ENCODE assay signal across 1 cellular context in the genomic region with DNA sequence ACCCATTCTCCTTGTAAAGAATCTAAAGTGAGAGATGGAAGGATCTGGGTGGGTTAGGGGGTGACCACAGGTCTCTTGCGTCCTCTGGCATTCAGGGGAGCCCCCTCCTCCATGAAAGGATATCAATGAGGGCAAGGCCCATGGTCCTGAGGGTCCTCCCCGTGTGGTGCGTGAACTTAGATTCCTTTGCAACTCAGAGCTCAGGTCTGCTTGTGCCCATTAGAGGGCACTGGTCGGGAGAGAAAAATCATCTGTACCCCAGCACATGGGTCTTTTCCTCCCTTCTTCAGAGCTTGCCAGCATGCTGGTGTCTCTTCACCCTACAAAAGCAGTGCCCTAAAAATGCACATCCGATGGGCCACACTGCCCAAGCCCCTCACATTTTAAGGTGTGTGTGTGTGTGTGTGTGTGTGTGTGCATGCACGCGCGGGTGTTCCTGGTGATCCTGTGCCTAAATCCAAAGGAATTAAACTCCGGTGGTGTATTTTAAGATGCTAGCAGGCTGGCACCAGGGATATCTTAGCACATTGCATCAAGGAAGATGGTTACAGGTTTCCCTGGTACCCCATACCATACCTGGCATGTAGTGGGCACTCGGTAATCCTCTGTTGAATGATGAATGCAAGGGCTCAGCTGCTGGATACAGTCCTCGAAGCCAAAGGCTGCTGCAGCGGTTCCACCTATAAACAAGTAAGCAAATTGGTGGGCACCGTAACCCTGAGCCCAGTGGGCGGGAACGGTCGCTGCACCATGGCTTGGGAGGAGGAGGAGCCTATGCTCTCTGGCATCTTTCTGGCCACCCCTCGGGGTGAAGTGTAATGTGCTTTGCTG.
TF ChIP-seq lines count a peak whose summit lies in the region.

No MANE protein-coding gene starts in this region.

TF ChIP-seq in SK-N-SH, 30 proteins besides CTCF, POLR2A, EP300 and RAD21 (continued from another document):
- TF ChIP-seq USF1 (IDR thresholded peaks at IDR 0.05; ENCODE audit: borderline replicate concordance, low read depth) (no peak), REST (IDR thresholded peaks at IDR 0.05; ENCODE audit: low read depth, low read length) (no peak), YY1 (IDR thresholded peaks at IDR 0.05; ENCODE audit: low read depth) (no peak), FOSL2 (IDR thresholded peaks at IDR 0.05; ENCODE audit: borderline replicate concordance, low read depth) (no peak), TCF12 (IDR thresholded peaks at IDR 0.05) (no peak), MAX (IDR thresholded peaks at IDR 0.05; ENCODE audit: low read depth) (no peak), FOXM1 (IDR thresholded peaks at IDR 0.05; ENCODE audit: low read depth) (no peak), FOXJ3 (CRISPR knock-in tag; IDR thresholded peaks at IDR 0.05) (no peak), ELF1 (IDR thresholded peaks at IDR 0.05) (no peak), RXRA (IDR thresholded peaks at IDR 0.05; ENCODE audit: borderline replicate concordance, low read depth) (no peak), CHD2 (IDR thresholded peaks at IDR 0.05; ENCODE audit: low read length, partially characterized antibody) (no peak), GATA2 (CRISPR knock-in tag; IDR thresholded peaks at IDR 0.05) (no peak)
